Comparison of ENCODE assay signal across 22 cellular contexts in genomic region chr11:32949739-32950138, GRCh38.
"Had no signal": no experiment of that assay in that cellular context is flagged by ENCODE, and none has a peak within 500 bp of the region (broad histone marks: within the 10 kb centered on the region; RNA-seq: fewer than 3 reads in every experiment).

No MANE protein-coding gene starts in this region.

- H3K4me3 Mint-ChIP-seq: nephron had no signal

- H3K4me1 ChIP-seq: heart left ventricle, psoas muscle, right lobe of liver, spleen, stomach, transverse colon had no signal

- H3K27me3 ChIP-seq: dorsolateral prefrontal cortex, heart left ventricle, right lobe of liver, spleen, stomach, transverse colon had no signal

- ATAC-seq: esophagus mucosa, heart left ventricle, psoas muscle, right lobe of liver had no signal

- H3K9me3 ChIP-seq: right lobe of liver, stomach, thoracic aorta, transverse colon had no signal

- H3K36me3 ChIP-seq: right lobe of liver, thoracic aorta had no signal

- H3K4me3 ChIP-seq: dorsolateral prefrontal cortex, heart left ventricle, psoas muscle, right lobe of liver, spleen, stomach, thoracic aorta, transverse colon had no signal

- DNase-seq: cortex of kidney; dorsolateral prefrontal cortex; effector CD8-positive, alpha-beta T cell; heart left ventricle; hippocampal formation; kidney glomerular epithelial cell; mammary epithelial cell; midbrain; psoas muscle; retina; right lobe of liver; spleen; stimulated activated CD4-positive, alpha-beta T cell treated with anti-CD3 and anti-CD28 coated beads, Interleukin-15, amount 100 ng/mL, for 24 hours; stimulated activated CD4-positive, alpha-beta T cell treated with anti-CD3 and anti-CD28 coated beads, Interleukin-1b, Interleukin-23, amount 100 ng/mL, for 48 hours; stimulated activated CD4-positive, alpha-beta T cell treated with anti-CD3 and anti-CD28 coated beads, Interleukin-4, amount 100 ng/mL, for 4 hours; stimulated activated naive CD4-positive, alpha-beta T cell; stomach; substantia nigra; transverse colon had no signal

- H3K4me1 Mint-ChIP-seq: nephron had no signal

- H3K27ac ChIP-seq: dorsolateral prefrontal cortex, heart left ventricle, psoas muscle, right lobe of liver, spleen, stomach, thoracic aorta, transverse colon had no signal

- H3K27ac Mint-ChIP-seq: nephron had no signal
